In genomic region chr1:213852107-213852506, GRCh38 we compare ENCODE assay signal across 21 cellular contexts.
"Had no signal": no experiment of that assay in that cellular context is flagged by ENCODE, and none has a peak within 500 bp of the region (broad histone marks: within the 10 kb centered on the region; RNA-seq: fewer than 3 reads in every experiment).

No MANE protein-coding gene starts in this region.

- ATAC-seq: activated CD8-positive, alpha-beta memory T cell treated with anti-CD3 and anti-CD28 coated beads, Interleukin-2, amount 10 ng/mL, durations not matched to agents 7 days and 5 days; body of pancreas; gastrocnemius medialis; heart left ventricle had no signal

- H3K27ac Mint-ChIP-seq: activated CD8-positive, alpha-beta memory T cell treated with anti-CD3 and anti-CD28 coated beads, Interleukin-2, amount 10 ng/mL, durations not matched to agents 7 days and 5 days; activated naive CD4-positive, alpha-beta T cell treated with anti-CD3 and anti-CD28 coated beads, Interleukin-2, amount 50 U/mL, for 24 hours; activated T-helper 2 cell treated with anti-CD3 and anti-CD28 coated beads, Interferon-gamma antibody, Interleukin-2, Interleukin-4, amounts not matched to agents 10 μg/mL and 5 μg/mL and 100 μg/mL, durations not matched to agents 14 hours and 24 hours and 36 hours; type B pancreatic cell had no signal

- H3K27me3 Mint-ChIP-seq: activated CD8-positive, alpha-beta memory T cell treated with anti-CD3 and anti-CD28 coated beads, Interleukin-2, amount 10 ng/mL, durations not matched to agents 7 days and 5 days; activated naive CD4-positive, alpha-beta T cell treated with anti-CD3 and anti-CD28 coated beads, Interleukin-2, amount 50 U/mL, for 24 hours had no signal

- H3K4me3 Mint-ChIP-seq: activated CD8-positive, alpha-beta memory T cell treated with anti-CD3 and anti-CD28 coated beads, Interleukin-2, amount 10 ng/mL, durations not matched to agents 7 days and 5 days; activated naive CD4-positive, alpha-beta T cell treated with anti-CD3 and anti-CD28 coated beads, Interleukin-2, amount 50 U/mL, for 24 hours; neural crest cell; type B pancreatic cell had no signal

- H3K36me3 Mint-ChIP-seq: activated CD8-positive, alpha-beta memory T cell treated with anti-CD3 and anti-CD28 coated beads, Interleukin-2, amount 10 ng/mL, durations not matched to agents 7 days and 5 days; activated naive CD4-positive, alpha-beta T cell treated with anti-CD3 and anti-CD28 coated beads, Interleukin-2, amount 50 U/mL, for 24 hours; type B pancreatic cell had no signal

- FAIRE-seq: endometrium had no signal

- H3K4me1 Mint-ChIP-seq: activated CD8-positive, alpha-beta memory T cell treated with anti-CD3 and anti-CD28 coated beads, Interleukin-2, amount 10 ng/mL, durations not matched to agents 7 days and 5 days; neural crest cell had no signal

- DNase-seq: activated CD4-positive, alpha-beta T cell treated with anti-CD3 and anti-CD28 coated beads, Interleukin-2, amount 50 U/mL, for 4 hours; activated CD4-positive, CD25-positive, alpha-beta regulatory T cell; activated CD8-positive, alpha-beta memory T cell treated with anti-CD3 and anti-CD28 coated beads, Interleukin-2, amount 10 ng/mL, durations not matched to agents 7 days and 5 days; amygdala; body of pancreas; erythroblast; gastrocnemius medialis; heart left ventricle; kidney glomerular epithelial cell; left ventricle myocardium inferior; mammary epithelial cell; retina; SHP77 treated with DMSO at 0.1 percent for 48 hours; SK-N-SH; stomach; T-helper 9 cell had no signal

- H3K9me3 Mint-ChIP-seq: activated naive CD4-positive, alpha-beta T cell treated with anti-CD3 and anti-CD28 coated beads, Interleukin-2, amount 50 U/mL, for 24 hours; activated T-helper 2 cell treated with anti-CD3 and anti-CD28 coated beads, Interferon-gamma antibody, Interleukin-2, Interleukin-4, amounts not matched to agents 10 μg/mL and 5 μg/mL and 100 μg/mL, durations not matched to agents 14 hours and 24 hours and 36 hours; neural crest cell; type B pancreatic cell had no signal
